In the genomic region with DNA sequence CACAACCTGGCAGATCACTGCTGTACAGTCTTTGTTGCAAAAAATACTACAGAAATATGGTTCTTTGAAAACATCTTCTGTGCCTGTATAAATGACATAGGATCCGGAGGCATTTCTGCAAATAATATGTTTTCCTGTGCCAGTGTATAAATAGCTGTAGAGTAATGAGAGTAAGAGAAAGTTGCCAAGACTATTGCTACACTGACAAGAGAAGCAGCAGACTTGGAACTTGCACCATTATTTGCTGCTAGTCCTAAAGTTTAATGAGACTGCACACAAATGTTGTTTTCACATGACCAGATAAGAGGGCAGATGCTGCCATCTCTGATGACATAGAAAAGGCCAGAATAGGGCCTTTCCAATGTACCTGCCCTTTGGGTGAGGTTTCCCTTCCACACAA, we compare ENCODE assay signal across 26 cellular contexts.
"Had no signal": no experiment of that assay in that cellular context is flagged by ENCODE, and none has a peak within 500 bp of the region (broad histone marks: within the 10 kb centered on the region; RNA-seq: fewer than 3 reads in every experiment).

No MANE protein-coding gene starts in this region.

- H3K27ac ChIP-seq: lower lobe of right lung, neural progenitor cell, neutrophil, parathyroid adenoma, spleen, suprapubic skin, thoracic aorta, tibial artery, upper lobe of right lung had no signal

- H3K4me3 ChIP-seq: lower lobe of right lung, neural progenitor cell, spleen, suprapubic skin, thoracic aorta, tibial artery, upper lobe of right lung had no signal

- H3K4me1 ChIP-seq: lower lobe of right lung, neural progenitor cell, parathyroid adenoma, spleen, suprapubic skin, upper lobe of right lung had no signal

- H3K27me3 ChIP-seq: neural progenitor cell, neutrophil, spleen, suprapubic skin, tibial artery, upper lobe of right lung had no signal

- H3K9ac ChIP-seq: neural progenitor cell, parathyroid adenoma had no signal

- FAIRE-seq: small intestine, urothelium cell line had no signal

- H3K36me3 ChIP-seq: lower lobe of right lung, neural progenitor cell, neutrophil, spleen, suprapubic skin, thoracic aorta, tibial artery, upper lobe of right lung had no signal

- ATAC-seq: left lobe of liver; lower lobe of right lung; natural killer cell; sciatic nerve; stimulated activated effector memory CD8-positive, alpha-beta T cell treated with anti-CD3 and anti-CD28 coated beads, Interleukin-12 subunit alpha, Interleukin-12 subunit beta, amount 100 ng/mL, for 72 hours; upper lobe of right lung had no signal

- H3K9me3 ChIP-seq: lower lobe of right lung, neutrophil, suprapubic skin, thoracic aorta, upper lobe of right lung had no signal

- DNase-seq: immature natural killer cell; islet precursor cell; lower lobe of right lung; mammary epithelial cell; mesenchymal stem cell; naive B cell; natural killer cell; nephron progenitor cell; occipital lobe; right cardiac atrium; small intestine; spleen; stimulated activated CD4-positive, alpha-beta T cell treated with anti-CD3 and anti-CD28 coated beads, Interleukin-4, amount 100 ng/mL, for 24 hours; stimulated activated naive CD4-positive, alpha-beta T cell; tibial artery; trophoblast cell; upper lobe of right lung had no signal
